In genomic region chr1:157181258-157181657, GRCh38 we compare ENCODE assay signal across 20 cellular contexts. TPM values are rescaled to one million over a fixed set of nuclear protein-coding genes. Genes with fewer than 3 reads are reported as not detected.
A peak's percentile ranks its signal among the peaks of the same experiment; 100 is the strongest.
DNase-seq lines count a peak whose midpoint lies in the region; ATAC-seq and TF ChIP-seq lines count a peak whose summit lies in the region.
"Had no signal": no experiment of that assay in that cellular context is flagged by ENCODE, and none has a peak within 500 bp of the region (broad histone marks: within the 10 kb centered on the region; RNA-seq: fewer than 3 reads in every experiment).

No MANE protein-coding gene starts in this region.

- H3K27me3 ChIP-seq in CD8-positive, alpha-beta memory T cell (ENCODE audit: insufficient read depth, low read length, poor library complexity, severe bottlenecking) = peaks cover 6% of the 10 kb centered on the region

- H3K4me3 ChIP-seq in CD8-positive, alpha-beta memory T cell (ENCODE audit: low read length) = no peak overlapping the region
- H3K4me3 ChIP-seq: coronary artery, K562 had no signal

- H3K9me3 Mint-ChIP-seq in WTC11 = no peaks in the 10 kb centered on the region
- H3K9me3 Mint-ChIP-seq in activated T-cell treated with anti-CD3 and anti-CD28 coated beads, Interleukin-2, amount 50 U/mL, for 72 hours = no peaks in the 10 kb centered on the region
- H3K9me3 Mint-ChIP-seq in glutamatergic neuron (ENCODE audit: unreplicated experiment) = no peaks in the 10 kb centered on the region
- no peaks in the 10 kb centered on the region for H3K9me3 Mint-ChIP-seq in CD8-positive, alpha-beta memory T cell
- H3K9me3 Mint-ChIP-seq: activated naive CD4-positive, alpha-beta T cell treated with anti-CD3 and anti-CD28 coated beads, Interleukin-2, amount 10 ng/mL, durations not matched to agents 7 days and 5 days; CD4-positive, alpha-beta memory T cell had no signal

- H3K4me1 Mint-ChIP-seq in WTC11 = peaks cover 18% of the 10 kb centered on the region
- H3K4me1 Mint-ChIP-seq in activated T-cell treated with anti-CD3 and anti-CD28 coated beads, Interleukin-2, amount 50 U/mL, for 72 hours (ENCODE audit: low read depth) = no peaks in the 10 kb centered on the region
- no peaks in the 10 kb centered on the region for H3K4me1 Mint-ChIP-seq in glutamatergic neuron (ENCODE audit: low read depth, unreplicated experiment)
- H3K4me1 Mint-ChIP-seq in CD8-positive, alpha-beta memory T cell = no peaks in the 10 kb centered on the region
- H3K4me1 Mint-ChIP-seq: activated naive CD4-positive, alpha-beta T cell treated with anti-CD3 and anti-CD28 coated beads, Interleukin-2, amount 10 ng/mL, durations not matched to agents 7 days and 5 days had no signal

- POLR2A ChIA-PET in WTC11 (lab: Charles Lee) = interaction anchor here (0.6 kb wide), 1 partner anchor 219 kb away, joined by 3 read pairs; no protein-coding TSS in a partner anchor
- POLR2A ChIA-PET in CD8-positive, alpha-beta memory T cell (lab: Charles Lee) = no interaction called here

- H3K4me3 Mint-ChIP-seq in WTC11 (no peak overlapping the region), glutamatergic neuron (ENCODE audit: unreplicated experiment) (no peak overlapping the region)
- no peak overlapping the region for H3K4me3 Mint-ChIP-seq in activated T-cell treated with anti-CD3 and anti-CD28 coated beads, Interleukin-2, amount 50 U/mL, for 72 hours
- H3K4me3 Mint-ChIP-seq in CD8-positive, alpha-beta memory T cell = no peak overlapping the region
- H3K4me3 Mint-ChIP-seq: activated naive CD4-positive, alpha-beta T cell treated with anti-CD3 and anti-CD28 coated beads, Interleukin-2, amount 10 ng/mL, durations not matched to agents 7 days and 5 days; CD4-positive, alpha-beta memory T cell had no signal

- H3K27ac Mint-ChIP-seq in WTC11 = no peak overlapping the region
- no peak overlapping the region for H3K27ac Mint-ChIP-seq in activated T-cell treated with anti-CD3 and anti-CD28 coated beads, Interleukin-2, amount 50 U/mL, for 72 hours
- no peak overlapping the region for H3K27ac Mint-ChIP-seq in glutamatergic neuron (ENCODE audit: unreplicated experiment)
- no peak overlapping the region for H3K27ac Mint-ChIP-seq in CD8-positive, alpha-beta memory T cell
- H3K27ac Mint-ChIP-seq: activated naive CD4-positive, alpha-beta T cell treated with anti-CD3 and anti-CD28 coated beads, Interleukin-2, amount 10 ng/mL, durations not matched to agents 7 days and 5 days; CD4-positive, alpha-beta memory T cell had no signal

- H3K27me3 Mint-ChIP-seq in WTC11 (ENCODE audit: low read depth) = no peaks in the 10 kb centered on the region
- peaks cover 19% of the 10 kb centered on the region for H3K27me3 Mint-ChIP-seq in activated T-cell treated with anti-CD3 and anti-CD28 coated beads, Interleukin-2, amount 50 U/mL, for 72 hours (ENCODE audit: low read depth)
- H3K27me3 Mint-ChIP-seq in glutamatergic neuron (ENCODE audit: unreplicated experiment) = no peaks in the 10 kb centered on the region
- peaks cover 15 to 72% of the 10 kb centered on the region in 2 donors for H3K27me3 Mint-ChIP-seq in CD8-positive, alpha-beta memory T cell

- H3K36me3 Mint-ChIP-seq in WTC11 (no peaks in the 10 kb centered on the region), glutamatergic neuron (ENCODE audit: unreplicated experiment) (no peaks in the 10 kb centered on the region)
- H3K36me3 Mint-ChIP-seq in activated T-cell treated with anti-CD3 and anti-CD28 coated beads, Interleukin-2, amount 50 U/mL, for 72 hours (ENCODE audit: insufficient read depth in 2 of 2) = no peaks in the 10 kb centered on the region
- no peaks in the 10 kb centered on the region for H3K36me3 Mint-ChIP-seq in CD8-positive, alpha-beta memory T cell
- H3K36me3 Mint-ChIP-seq: activated naive CD4-positive, alpha-beta T cell treated with anti-CD3 and anti-CD28 coated beads, Interleukin-2, amount 10 ng/mL, durations not matched to agents 7 days and 5 days; CD4-positive, alpha-beta memory T cell had no signal

- TF ChIP-seq CTCF in WTC11 (IDR thresholded peaks at IDR 0.05) = no peak
- no peak for TF ChIP-seq CTCF in glutamatergic neuron (IDR thresholded peaks at IDR 0.05; ENCODE audit: partially characterized antibody, unreplicated experiment)

- no peaks in the 10 kb centered on the region for H3K36me3 ChIP-seq in CD8-positive, alpha-beta memory T cell (ENCODE audit: insufficient read depth, low read length)

- no peak overlapping the region for H3K27ac ChIP-seq in CD8-positive, alpha-beta memory T cell (ENCODE audit: low read depth, low read length)
- H3K27ac ChIP-seq: coronary artery had no signal

- CTCF ChIA-PET in WTC11 (lab: Charles Lee) = interaction anchor here (0.8 to 1.5 kb wide), 5 partner anchors 11 to 91 kb away, joined by 3 to 9 read pairs (median 4); no protein-coding TSS in a partner anchor
- CTCF ChIA-PET in CD8-positive, alpha-beta memory T cell (lab: Charles Lee) = no interaction called here

- no peaks in the 10 kb centered on the region for H3K4me1 ChIP-seq in CD8-positive, alpha-beta memory T cell (ENCODE audit: insufficient read depth, low read length)

- ATAC-seq in GM18498 (IDR thresholded peaks at IDR 0.05; ENCODE audit: unreplicated experiment) = peak; percentile 42
- peak; percentile 44 for ATAC-seq in GM19455 (IDR thresholded peaks at IDR 0.05; ENCODE audit: unreplicated experiment)
- peak; percentile 44 for ATAC-seq in HG03103 (IDR thresholded peaks at IDR 0.05; ENCODE audit: low read depth, unreplicated experiment)
- ATAC-seq in WTC11 = peak; percentile 66
- ATAC-seq in activated T-cell treated with anti-CD3 and anti-CD28 coated beads, Interleukin-2, amount 50 U/mL, for 72 hours (replicated peaks in 1 of 2) = no peak
- no peak for ATAC-seq in HG02571 (IDR thresholded peaks at IDR 0.05; ENCODE audit: unreplicated experiment)
- ATAC-seq: K562 had no signal

- DNase-seq in WTC11 (ENCODE audit: low spot score) = no peak
- no peak for DNase-seq in activated T-cell treated with anti-CD3 and anti-CD28 coated beads, Interleukin-2, amount 50 U/mL, for 72 hours
- no peak for DNase-seq in glutamatergic neuron
- DNase-seq in CD8-positive, alpha-beta memory T cell = no peak
- DNase-seq: activated CD4-positive, alpha-beta T cell treated with anti-CD3 and anti-CD28 coated beads for 1 hour; activated naive CD4-positive, alpha-beta T cell treated with anti-CD3 and anti-CD28 coated beads, Interleukin-2, amount 10 ng/mL, durations not matched to agents 7 days and 5 days; activated T-cell treated with anti-CD3 and anti-CD28 coated beads, Interleukin-2, amount 50 U/mL, for 1 hour; CD4-positive, alpha-beta memory T cell; NCI-H1694 treated with DMSO at 0.1 percent for 48 hours; NCI-H226; NCI-H82; SIG-M5; stimulated activated CD4-positive, alpha-beta T cell treated with anti-CD3 and anti-CD28 coated beads, Interleukin-4, amount 100 ng/mL, for 24 hours; stimulated activated naive CD4-positive, alpha-beta T cell treated with Interleukin-2 at 50 U/mL for 16 hours had no signal

- no peaks in the 10 kb centered on the region for H3K9me3 ChIP-seq in CD8-positive, alpha-beta memory T cell (ENCODE audit: low read length)

TF ChIP-seq in WTC11, 78 proteins besides CTCF, POLR2A, EP300 and RAD21:
- no peak for TF ChIP-seq HMGA2 (CRISPR knock-in tag; IDR thresholded peaks at IDR 0.05)
- TF ChIP-seq ZBTB21 (CRISPR knock-in tag; IDR thresholded peaks at IDR 0.05; ENCODE audit: borderline replicate concordance) = no peak
- no peak for TF ChIP-seq NFE2L1 (CRISPR knock-in tag; IDR thresholded peaks at IDR 0.05)
- TF ChIP-seq SOX15 (CRISPR knock-in tag; IDR thresholded peaks at IDR 0.05) = no peak
- TF ChIP-seq, protein P1, sequence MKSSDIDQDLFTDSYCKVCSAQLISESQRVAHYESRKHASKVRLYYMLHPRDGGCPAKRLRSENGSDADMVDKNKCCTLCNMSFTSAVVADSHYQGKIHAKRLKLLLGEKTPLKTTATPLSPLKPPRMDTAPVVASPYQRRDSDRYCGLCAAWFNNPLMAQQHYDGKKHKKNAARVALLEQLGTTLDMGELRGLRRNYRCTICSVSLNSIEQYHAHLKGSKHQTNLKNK (CRISPR knock-in tag; IDR thresholded peaks at IDR 0.05) = no peak
- TF ChIP-seq NFYB (CRISPR knock-in tag; conservative IDR thresholded peaks at IDR 0.05; ENCODE audit: low read depth) = no peak
- no peak for TF ChIP-seq JUN (CRISPR knock-in tag; IDR thresholded peaks at IDR 0.05)
- no peak for TF ChIP-seq NR3C1 (CRISPR knock-in tag; conservative IDR thresholded peaks at IDR 0.05; ENCODE audit: low read depth)
- no peak for TF ChIP-seq ZNF671 (CRISPR knock-in tag; IDR thresholded peaks at IDR 0.05)
- TF ChIP-seq ZNF138 (CRISPR knock-in tag; conservative IDR thresholded peaks at IDR 0.05) = no peak
- no peak for TF ChIP-seq TP53 (CRISPR knock-in tag; IDR thresholded peaks at IDR 0.05)
- no peak for TF ChIP-seq IRF1 (CRISPR knock-in tag; IDR thresholded peaks at IDR 0.05)

RNA-seq across cellular contexts. Expression of gene ETV3, which starts 43.1 kb away (rescaled TPM):
- 21.3 to 26.0 TPM (median 22.1 TPM) in 3 replicates for total RNA-seq in WTC11 (2021)
- 10 to 100 TPM; 33.5 to 48.7 TPM for total RNA-seq in activated T-cell treated with anti-CD3 and anti-CD28 coated beads, Interleukin-2, amount 50 U/mL, for 72 hours
- 39.0 TPM for total RNA-seq in glutamatergic neuron (ENCODE audit: unreplicated experiment)
- 10 to 100 TPM; 24.8 to 26.4 TPM for total RNA-seq in CD8-positive, alpha-beta memory T cell
- 10.0 TPM for polyA plus RNA-seq in CD8-positive, alpha-beta memory T cell

Comparison
In these comparisons a context has a peak if more than half of its experiments do, and no peak if none do; other contexts are left out.
1. ATAC-seq: peak in GM18498 (single experiment), GM19455 (single experiment), HG03103 (single experiment) and WTC11 (single experiment); none in activated T-cell treated with anti-CD3 and anti-CD28 coated beads, Interleukin-2, amount 50 U/mL, for 72 hours (0 of 2) and HG02571 (single experiment).